ENCODE assay signal across 1 cellular context in genomic region chr11:57546869-57547518, GRCh38.
TF ChIP-seq lines count a peak whose summit lies in the region.

No MANE protein-coding gene starts in this region.

TF ChIP-seq in endothelial cell of umbilical vein, 7 proteins besides CTCF, POLR2A, EP300 and RAD21 (continued from another document):
- TF ChIP-seq MAX (IDR thresholded peaks at IDR 0.05; ENCODE audit: insufficient read depth, insufficient read length) = no peak
- TF ChIP-seq JUN (IDR thresholded peaks at IDR 0.05; ENCODE audit: borderline replicate concordance, insufficient read depth, insufficient read length, low read depth) = no peak
TF ChIP-seq in endothelial cell of umbilical vein: peak in this region for 0.
